ENCODE assay signal across 1 cellular context in the genomic region with DNA sequence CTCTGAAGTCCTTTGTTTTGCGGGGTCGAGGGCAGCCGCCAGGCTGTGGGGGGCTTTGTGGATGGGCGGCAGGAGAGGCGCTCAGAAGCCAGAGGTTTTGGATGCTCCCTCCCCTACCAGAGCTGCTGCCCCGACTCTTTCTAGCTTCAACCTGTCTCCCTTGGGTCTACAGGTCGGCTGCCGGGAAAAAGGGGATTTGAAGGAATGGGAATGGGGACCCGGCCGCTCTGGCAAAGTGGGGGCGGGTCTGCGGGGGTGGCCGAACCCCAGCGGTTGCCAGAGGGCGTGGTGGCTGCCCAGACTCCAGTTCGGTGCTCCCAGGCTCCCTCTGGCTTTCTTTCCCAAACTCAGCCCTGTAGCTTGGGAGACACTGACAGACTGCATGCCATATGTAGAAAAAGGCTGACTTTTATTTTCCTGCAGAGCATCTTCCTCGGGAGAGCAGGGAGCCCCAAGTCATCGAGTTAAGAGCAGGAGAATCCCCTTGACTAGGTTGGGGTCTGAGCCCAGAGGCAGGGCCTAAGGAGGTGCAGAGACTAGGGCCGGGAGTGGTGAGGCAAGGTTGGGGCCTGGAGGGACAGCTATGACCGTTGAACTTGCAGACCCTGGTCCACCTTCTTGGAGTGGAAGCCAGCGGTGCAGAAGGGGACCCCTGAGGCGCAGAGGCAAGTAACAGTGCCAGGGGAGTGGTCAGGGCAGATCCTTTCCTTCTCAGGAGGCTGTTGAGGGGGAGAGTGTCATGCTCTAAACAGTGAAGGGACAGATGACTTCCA.
TF ChIP-seq lines count a peak whose summit lies in the region.

No MANE protein-coding gene starts in this region.

TF ChIP-seq in K562, 482 proteins besides CTCF, POLR2A, EP300 and RAD21 (continues in another document):
- TF ChIP-seq XRCC5 (IDR thresholded peaks at IDR 0.05; ENCODE audit: low read depth, low read length) (no peak), ZNF431 (CRISPR knock-in tag; IDR thresholded peaks at IDR 0.05) (0 out of 2 replicates have a peak, but pooled peaks have one; percentile 29), KDM5B (IDR thresholded peaks at IDR 0.05; ENCODE audit: insufficient replicate concordance, low read depth, low read length) (peak; percentile 17), TRIM28 (IDR thresholded peaks at IDR 0.05) (no peak), ZNF24 (IDR thresholded peaks at IDR 0.05) (no peak), RBBP5 (IDR thresholded peaks at IDR 0.05; ENCODE audit: borderline replicate concordance, insufficient read depth, low read length, poor library complexity, severe bottlenecking) (peak; percentile 20), NR4A1 (CRISPR knock-in tag; IDR thresholded peaks at IDR 0.05) (peak; percentile 86; the same call in 1 of the 2 replicates), NR4A1 (tag; IDR thresholded peaks at IDR 0.05) (no peak), SP1 (CRISPR knock-in tag; IDR thresholded peaks at IDR 0.05) (0 out of 2 replicates have a peak, but pooled peaks have one; percentile 12), ZBTB1 (CRISPR knock-in tag; IDR thresholded peaks at IDR 0.05; ENCODE audit: borderline replicate concordance, low read depth) (0 out of 2 replicates have a peak, but pooled peaks have one; percentile 27), ZNF644 (tag; IDR thresholded peaks at IDR 0.05; ENCODE audit: low read depth) (no peak), HMGN3 (IDR thresholded peaks at IDR 0.05; ENCODE audit: borderline replicate concordance, extremely low read depth, insufficient read length, low read depth, low read length) (peak; percentile 5), FOXJ3 (CRISPR knock-in tag; IDR thresholded peaks at IDR 0.05) (no peak), HSF4 (CRISPR knock-in tag; IDR thresholded peaks at IDR 0.05; ENCODE audit: borderline replicate concordance) (no peak), CREB1 (IDR thresholded peaks at IDR 0.05) (0 out of 2 replicates have a peak, but pooled peaks have one; percentile 1), CREB1 (CRISPR knock-in tag; IDR thresholded peaks at IDR 0.05) (no peak; the same call in 1 of the 2 replicates), POLR2AphosphoS5 (IDR thresholded peaks at IDR 0.05; ENCODE audit: control insufficient read depth, insufficient read depth, low read depth, low read length) (peak; percentile 26; the same call in 1 of the 2 replicates), FOSL1 (tag; conservative IDR thresholded peaks at IDR 0.05) (peak; percentile 71), L3MBTL2 (IDR thresholded peaks at IDR 0.05) (0 out of 2 replicates have a peak, but pooled peaks have one; percentile 6), RBFOX2 (IDR thresholded peaks at IDR 0.05; ENCODE audit: low read depth, low read length) (peak; percentile 7), EGR1 (conservative IDR thresholded peaks at IDR 0.05) (peak; percentile 88), PML (IDR thresholded peaks at IDR 0.05; ENCODE audit: low read length) (no peak), KLF6 (CRISPR knock-in tag; IDR thresholded peaks at IDR 0.05; ENCODE audit: borderline replicate concordance) (no peak; the same call in 1 of the 2 replicates), FOXP1 (CRISPR knock-in tag; IDR thresholded peaks at IDR 0.05) (no peak), LEF1 (IDR thresholded peaks at IDR 0.05) (no peak), SAFB2 (IDR thresholded peaks at IDR 0.05; ENCODE audit: borderline replicate concordance, low read depth, low read length, severe bottlenecking) (no peak), ZNF766 (CRISPR knock-in tag; conservative IDR thresholded peaks at IDR 0.05) (0 out of 2 replicates have a peak, but pooled peaks have one; percentile 5), ZC3H11A (IDR thresholded peaks at IDR 0.05; ENCODE audit: low read depth, low read length) (no peak), CHD1 (IDR thresholded peaks at IDR 0.05; ENCODE audit: low read length) (peak; percentile 65), NR2C2 (CRISPR knock-in tag; IDR thresholded peaks at IDR 0.05) (no peak), NR2C2 (tag; IDR thresholded peaks at IDR 0.05) (0 out of 2 replicates have a peak, but pooled peaks have one; percentile 10), ZNF175 (CRISPR knock-in tag; IDR thresholded peaks at IDR 0.05; ENCODE audit: low read depth) (0 out of 2 replicates have a peak, but pooled peaks have one; percentile 41), DPF2 (IDR thresholded peaks at IDR 0.05) (0 out of 2 replicates have a peak, but pooled peaks have one; percentile 4), GABPA (tag; conservative IDR thresholded peaks at IDR 0.05; ENCODE audit: low read depth) (0 out of 2 replicates have a peak, but pooled peaks have one; percentile 10)
- TF ChIP-seq, protein P1, sequence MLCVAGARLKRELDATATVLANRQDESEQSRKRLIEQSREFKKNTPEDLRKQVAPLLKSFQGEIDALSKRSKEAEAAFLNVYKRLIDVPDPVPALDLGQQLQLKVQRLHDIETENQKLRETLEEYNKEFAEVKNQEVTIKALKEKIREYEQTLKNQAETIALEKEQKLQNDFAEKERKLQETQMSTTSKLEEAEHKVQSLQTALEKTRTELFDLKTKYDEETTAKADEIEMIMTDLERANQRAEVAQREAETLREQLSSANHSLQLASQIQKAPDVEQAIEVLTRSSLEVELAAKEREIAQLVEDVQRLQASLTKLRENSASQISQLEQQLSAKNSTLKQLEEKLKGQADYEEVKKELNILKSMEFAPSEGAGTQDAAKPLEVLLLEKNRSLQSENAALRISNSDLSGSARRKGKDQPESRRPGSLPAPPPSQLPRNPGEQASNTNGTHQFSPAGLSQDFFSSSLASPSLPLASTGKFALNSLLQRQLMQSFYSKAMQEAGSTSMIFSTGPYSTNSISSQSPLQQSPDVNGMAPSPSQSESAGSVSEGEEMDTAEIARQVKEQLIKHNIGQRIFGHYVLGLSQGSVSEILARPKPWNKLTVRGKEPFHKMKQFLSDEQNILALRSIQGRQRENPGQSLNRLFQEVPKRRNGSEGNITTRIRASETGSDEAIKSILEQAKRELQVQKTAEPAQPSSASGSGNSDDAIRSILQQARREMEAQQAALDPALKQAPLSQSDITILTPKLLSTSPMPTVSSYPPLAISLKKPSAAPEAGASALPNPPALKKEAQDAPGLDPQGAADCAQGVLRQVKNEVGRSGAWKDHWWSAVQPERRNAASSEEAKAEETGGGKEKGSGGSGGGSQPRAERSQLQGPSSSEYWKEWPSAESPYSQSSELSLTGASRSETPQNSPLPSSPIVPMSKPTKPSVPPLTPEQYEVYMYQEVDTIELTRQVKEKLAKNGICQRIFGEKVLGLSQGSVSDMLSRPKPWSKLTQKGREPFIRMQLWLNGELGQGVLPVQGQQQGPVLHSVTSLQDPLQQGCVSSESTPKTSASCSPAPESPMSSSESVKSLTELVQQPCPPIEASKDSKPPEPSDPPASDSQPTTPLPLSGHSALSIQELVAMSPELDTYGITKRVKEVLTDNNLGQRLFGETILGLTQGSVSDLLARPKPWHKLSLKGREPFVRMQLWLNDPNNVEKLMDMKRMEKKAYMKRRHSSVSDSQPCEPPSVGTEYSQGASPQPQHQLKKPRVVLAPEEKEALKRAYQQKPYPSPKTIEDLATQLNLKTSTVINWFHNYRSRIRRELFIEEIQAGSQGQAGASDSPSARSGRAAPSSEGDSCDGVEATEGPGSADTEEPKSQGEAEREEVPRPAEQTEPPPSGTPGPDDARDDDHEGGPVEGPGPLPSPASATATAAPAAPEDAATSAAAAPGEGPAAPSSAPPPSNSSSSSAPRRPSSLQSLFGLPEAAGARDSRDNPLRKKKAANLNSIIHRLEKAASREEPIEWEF (CRISPR knock-in tag; IDR thresholded peaks at IDR 0.05), result no peak
- TF ChIP-seq, protein P2, sequence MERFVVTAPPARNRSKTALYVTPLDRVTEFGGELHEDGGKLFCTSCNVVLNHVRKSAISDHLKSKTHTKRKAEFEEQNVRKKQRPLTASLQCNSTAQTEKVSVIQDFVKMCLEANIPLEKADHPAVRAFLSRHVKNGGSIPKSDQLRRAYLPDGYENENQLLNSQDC (CRISPR knock-in tag; IDR thresholded peaks at IDR 0.05), result no peak
- TF ChIP-seq, protein P3, sequence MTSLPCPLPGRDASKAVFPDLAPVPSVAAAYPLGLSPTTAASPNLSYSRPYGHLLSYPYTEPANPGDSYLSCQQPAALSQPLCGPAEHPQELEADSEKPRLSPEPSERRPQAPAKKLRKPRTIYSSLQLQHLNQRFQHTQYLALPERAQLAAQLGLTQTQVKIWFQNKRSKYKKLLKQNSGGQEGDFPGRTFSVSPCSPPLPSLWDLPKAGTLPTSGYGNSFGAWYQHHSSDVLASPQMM (CRISPR knock-in tag; IDR thresholded peaks at IDR 0.05), result no peak
- TF ChIP-seq, protein P4, sequence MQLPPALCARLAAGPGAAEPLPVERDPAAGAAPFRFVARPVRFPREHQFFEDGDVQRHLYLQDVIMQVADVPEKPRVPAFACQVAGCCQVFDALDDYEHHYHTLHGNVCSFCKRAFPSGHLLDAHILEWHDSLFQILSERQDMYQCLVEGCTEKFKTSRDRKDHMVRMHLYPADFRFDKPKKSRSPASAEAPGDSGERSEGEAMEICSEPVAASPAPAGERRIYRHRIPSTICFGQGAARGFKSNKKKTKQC (CRISPR knock-in tag; IDR thresholded peaks at IDR 0.05), result 0 out of 2 replicates have a peak, but pooled peaks have one; percentile 5
- TF ChIP-seq, protein P5, sequence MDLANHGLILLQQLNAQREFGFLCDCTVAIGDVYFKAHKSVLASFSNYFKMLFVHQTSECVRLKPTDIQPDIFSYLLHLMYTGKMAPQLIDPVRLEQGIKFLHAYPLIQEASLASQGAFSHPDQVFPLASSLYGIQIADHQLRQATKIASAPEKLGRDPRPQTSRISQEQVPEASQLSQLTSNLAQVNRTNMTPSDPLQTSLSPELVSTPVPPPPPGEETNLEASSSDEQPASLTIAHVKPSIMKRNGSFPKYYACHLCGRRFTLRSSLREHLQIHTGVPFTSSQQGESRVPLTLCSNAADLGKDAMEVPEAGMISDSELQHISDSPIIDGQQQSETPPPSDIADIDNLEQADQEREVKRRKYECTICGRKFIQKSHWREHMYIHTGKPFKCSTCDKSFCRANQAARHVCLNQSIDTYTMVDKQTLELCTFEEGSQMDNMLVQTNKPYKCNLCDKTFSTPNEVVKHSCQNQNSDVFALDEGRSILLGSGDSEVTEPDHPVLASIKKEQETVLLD (IDR thresholded peaks at IDR 0.05), result no peak
- TF ChIP-seq, protein P6, sequence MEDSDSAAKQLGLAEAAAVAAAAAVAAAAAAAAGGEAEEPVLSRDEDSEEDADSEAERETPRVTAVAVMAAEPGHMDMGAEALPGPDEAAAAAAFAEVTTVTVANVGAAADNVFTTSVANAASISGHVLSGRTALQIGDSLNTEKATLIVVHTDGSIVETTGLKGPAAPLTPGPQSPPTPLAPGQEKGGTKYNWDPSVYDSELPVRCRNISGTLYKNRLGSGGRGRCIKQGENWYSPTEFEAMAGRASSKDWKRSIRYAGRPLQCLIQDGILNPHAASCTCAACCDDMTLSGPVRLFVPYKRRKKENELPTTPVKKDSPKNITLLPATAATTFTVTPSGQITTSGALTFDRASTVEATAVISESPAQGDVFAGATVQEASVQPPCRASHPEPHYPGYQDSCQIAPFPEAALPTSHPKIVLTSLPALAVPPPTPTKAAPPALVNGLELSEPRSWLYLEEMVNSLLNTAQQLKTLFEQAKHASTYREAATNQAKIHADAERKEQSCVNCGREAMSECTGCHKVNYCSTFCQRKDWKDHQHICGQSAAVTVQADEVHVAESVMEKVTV (CRISPR knock-in tag; IDR thresholded peaks at IDR 0.05), result peak; percentile 35; the same call in 1 of the 2 replicates
- TF ChIP-seq, protein P7, sequence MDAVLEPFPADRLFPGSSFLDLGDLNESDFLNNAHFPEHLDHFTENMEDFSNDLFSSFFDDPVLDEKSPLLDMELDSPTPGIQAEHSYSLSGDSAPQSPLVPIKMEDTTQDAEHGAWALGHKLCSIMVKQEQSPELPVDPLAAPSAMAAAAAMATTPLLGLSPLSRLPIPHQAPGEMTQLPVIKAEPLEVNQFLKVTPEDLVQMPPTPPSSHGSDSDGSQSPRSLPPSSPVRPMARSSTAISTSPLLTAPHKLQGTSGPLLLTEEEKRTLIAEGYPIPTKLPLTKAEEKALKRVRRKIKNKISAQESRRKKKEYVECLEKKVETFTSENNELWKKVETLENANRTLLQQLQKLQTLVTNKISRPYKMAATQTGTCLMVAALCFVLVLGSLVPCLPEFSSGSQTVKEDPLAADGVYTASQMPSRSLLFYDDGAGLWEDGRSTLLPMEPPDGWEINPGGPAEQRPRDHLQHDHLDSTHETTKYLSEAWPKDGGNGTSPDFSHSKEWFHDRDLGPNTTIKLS (IDR thresholded peaks at IDR 0.05; ENCODE audit: borderline replicate concordance, low read depth), result 0 out of 2 replicates have a peak, but pooled peaks have one; percentile 23
- TF ChIP-seq, protein P8, sequence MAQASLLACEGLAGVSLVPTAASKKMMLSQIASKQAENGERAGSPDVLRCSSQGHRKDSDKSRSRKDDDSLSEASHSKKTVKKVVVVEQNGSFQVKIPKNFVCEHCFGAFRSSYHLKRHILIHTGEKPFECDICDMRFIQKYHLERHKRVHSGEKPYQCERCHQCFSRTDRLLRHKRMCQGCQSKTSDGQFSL (CRISPR knock-in tag; IDR thresholded peaks at IDR 0.05), result 0 out of 2 replicates have a peak, but pooled peaks have one; percentile 0
- TF ChIP-seq, protein P8 (tag; IDR thresholded peaks at IDR 0.05), result no peak
- TF ChIP-seq, protein P9, sequence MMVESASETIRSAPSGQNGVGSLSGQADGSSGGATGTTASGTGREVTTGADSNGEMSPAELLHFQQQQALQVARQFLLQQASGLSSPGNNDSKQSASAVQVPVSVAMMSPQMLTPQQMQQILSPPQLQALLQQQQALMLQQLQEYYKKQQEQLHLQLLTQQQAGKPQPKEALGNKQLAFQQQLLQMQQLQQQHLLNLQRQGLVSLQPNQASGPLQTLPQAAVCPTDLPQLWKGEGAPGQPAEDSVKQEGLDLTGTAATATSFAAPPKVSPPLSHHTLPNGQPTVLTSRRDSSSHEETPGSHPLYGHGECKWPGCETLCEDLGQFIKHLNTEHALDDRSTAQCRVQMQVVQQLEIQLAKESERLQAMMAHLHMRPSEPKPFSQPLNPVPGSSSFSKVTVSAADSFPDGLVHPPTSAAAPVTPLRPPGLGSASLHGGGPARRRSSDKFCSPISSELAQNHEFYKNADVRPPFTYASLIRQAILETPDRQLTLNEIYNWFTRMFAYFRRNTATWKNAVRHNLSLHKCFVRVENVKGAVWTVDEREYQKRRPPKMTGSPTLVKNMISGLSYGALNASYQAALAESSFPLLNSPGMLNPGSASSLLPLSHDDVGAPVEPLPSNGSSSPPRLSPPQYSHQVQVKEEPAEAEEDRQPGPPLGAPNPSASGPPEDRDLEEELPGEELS (CRISPR knock-in tag; IDR thresholded peaks at IDR 0.05; ENCODE audit: borderline replicate concordance), result 0 out of 2 replicates have a peak, but pooled peaks have one; percentile 2
- TF ChIP-seq, protein P10, sequence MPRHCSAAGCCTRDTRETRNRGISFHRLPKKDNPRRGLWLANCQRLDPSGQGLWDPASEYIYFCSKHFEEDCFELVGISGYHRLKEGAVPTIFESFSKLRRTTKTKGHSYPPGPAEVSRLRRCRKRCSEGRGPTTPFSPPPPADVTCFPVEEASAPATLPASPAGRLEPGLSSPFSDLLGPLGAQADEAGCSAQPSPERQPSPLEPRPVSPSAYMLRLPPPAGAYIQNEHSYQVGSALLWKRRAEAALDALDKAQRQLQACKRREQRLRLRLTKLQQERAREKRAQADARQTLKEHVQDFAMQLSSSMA (CRISPR knock-in tag; IDR thresholded peaks at IDR 0.05), result 0 out of 2 replicates have a peak, but pooled peaks have one; percentile 40
- TF ChIP-seq, protein P11, sequence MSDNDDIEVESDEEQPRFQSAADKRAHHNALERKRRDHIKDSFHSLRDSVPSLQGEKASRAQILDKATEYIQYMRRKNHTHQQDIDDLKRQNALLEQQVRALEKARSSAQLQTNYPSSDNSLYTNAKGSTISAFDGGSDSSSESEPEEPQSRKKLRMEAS (CRISPR knock-in tag; IDR thresholded peaks at IDR 0.05), result peak; percentile 57; the same call in 1 of the 2 replicates
